Comparison of ENCODE assay signal across 30 cellular contexts in the genomic region with DNA sequence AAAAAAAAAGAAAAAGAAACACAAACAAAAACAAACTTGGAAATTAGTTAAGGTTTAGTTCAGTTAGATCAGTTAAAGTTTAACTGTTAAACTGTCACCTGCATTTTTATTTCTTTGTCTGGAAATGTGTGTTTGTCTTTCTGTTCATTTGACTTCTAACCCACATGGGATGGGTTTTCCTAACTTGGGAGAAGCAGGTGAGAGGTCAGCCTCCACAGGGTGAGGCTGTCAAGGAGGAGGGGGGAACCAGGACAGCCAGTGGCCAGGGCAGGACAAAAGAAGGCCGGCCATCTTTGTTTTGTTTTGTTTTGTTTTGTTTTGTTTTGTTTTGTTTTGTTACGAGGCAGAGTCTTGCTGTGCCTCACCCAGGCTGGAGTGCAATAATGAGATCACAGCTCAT. TPM values are rescaled to one million over a fixed set of nuclear protein-coding genes. Genes with fewer than 3 reads are reported as not detected.
DNase-seq lines count a peak whose midpoint lies in the region; ATAC-seq, FAIRE-seq and TF ChIP-seq lines count a peak whose summit lies in the region.
"Had no signal": no experiment of that assay in that cellular context is flagged by ENCODE, and none has a peak within 500 bp of the region (broad histone marks: within the 10 kb centered on the region; RNA-seq: fewer than 3 reads in every experiment).

No MANE protein-coding gene starts in this region.

- H3K9ac ChIP-seq in GM12878 (ENCODE audit: control insufficient read depth, insufficient read depth, low read length), result no peak overlapping the region
- no peak overlapping the region for H3K9ac ChIP-seq in liver (ENCODE audit: low read depth in 1 of 2, low read length in 2 of 2)
- no peak overlapping the region for H3K9ac ChIP-seq in mammary epithelial cell (ENCODE audit: insufficient read depth, low read length)

- intact Hi-C loops in GM12878 (cut with micrococcal nuclease; ENCODE audit: unreplicated experiment), result no loop called here
- intact Hi-C loops in mammary epithelial cell (cut with micrococcal nuclease), result loop anchor here (5.0 kb wide), 1 partner anchor 257 kb away; no protein-coding TSS in a partner anchor
- intact Hi-C loops in esophagus squamous epithelium (cut with DNase I), result loop anchor here (10.0 kb wide), 1 partner anchor 160 kb away; a partner anchor contains a TSS

- no peak overlapping the region for H3K4me3 ChIP-seq in GM12878
- H3K4me3 ChIP-seq in liver (ENCODE audit: low read depth in 1 of 3, low read length in 3 of 3), result no peak overlapping the region
- no peak overlapping the region for H3K4me3 ChIP-seq in osteoblast (ENCODE audit: insufficient read depth, low read length)
- H3K4me3 ChIP-seq in mammary epithelial cell (replicated peaks in 1 of 3; ENCODE audit: insufficient read depth in 1 of 3, low read depth in 2 of 3, low read length in 3 of 3), result no peak overlapping the region
- H3K4me3 ChIP-seq in esophagus squamous epithelium, result no peak overlapping the region

- no peak for ATAC-seq in GM12878
- ATAC-seq in GM19397 (IDR thresholded peaks at IDR 0.05; ENCODE audit: unreplicated experiment), result no peak
- no peak for ATAC-seq in GM18870 (IDR thresholded peaks at IDR 0.05; ENCODE audit: unreplicated experiment)
- ATAC-seq: T-cell had no signal

- H3K9me3 ChIP-seq in GM12878 (replicated peaks; ENCODE audit: control insufficient read depth, insufficient read depth, low read length) (no peaks in the 10 kb centered on the region), liver (ENCODE audit: control insufficient read depth in 4 of 4, low read length in 3 of 4) (no peaks in the 10 kb centered on the region), osteoblast (ENCODE audit: low read depth, low read length) (no peaks in the 10 kb centered on the region), mammary epithelial cell (replicated peaks; ENCODE audit: insufficient read depth, low read length) (no peaks in the 10 kb centered on the region), esophagus squamous epithelium (no peaks in the 10 kb centered on the region)

- DNase-seq in GM12878 (ENCODE audit: low read depth, low spot score), result no peak
- peak; percentile 17 for DNase-seq in osteoblast (ENCODE audit: insufficient read length, low spot score, missing footprints)
- DNase-seq in mammary epithelial cell, result no peak
- no peak for DNase-seq in esophagus squamous epithelium (lab: John Stamatoyannopoulos, UW)
- DNase-seq: C1 segment of cervical spinal cord; CD4-positive, alpha-beta memory T cell; COR-L47; DMS 273 treated with DMSO at 0.1 percent for 48 hours; DMS79; EL; GDM1; Kasumi-1; MV-4-11; NCI-H1105 treated with DMSO at 0.1 percent for 48 hours; NCI-H2029 treated with DMSO at 0.1 percent for 48 hours; NCI-H2227 treated with DMSO at 0.1 percent for 48 hours; NCI-H526 treated with DMSO at 0.1 percent for 48 hours; RPMI8226; SHP77; T-cell had no signal

- no peaks in the 10 kb centered on the region for H3K27me3 ChIP-seq in GM12878 (replicated peaks in 1 of 2; ENCODE audit: control insufficient read depth in 2 of 2, insufficient read depth in 2 of 2, low read length in 1 of 2)
- no peaks in the 10 kb centered on the region for H3K27me3 ChIP-seq in liver (ENCODE audit: control insufficient read depth in 4 of 4, insufficient read depth in 4 of 4, low read length in 3 of 4)
- no peaks in the 10 kb centered on the region for H3K27me3 ChIP-seq in osteoblast (ENCODE audit: insufficient read depth, low read length)
- no peaks in the 10 kb centered on the region for H3K27me3 ChIP-seq in mammary epithelial cell (ENCODE audit: insufficient read depth, low read length)
- H3K27me3 ChIP-seq in esophagus squamous epithelium, result no peaks in the 10 kb centered on the region

- BruUV-seq in GM12878 (replicated peaks; lab: Mats Ljungman, UMichigan), result no TSS peak
- no TSS peak for BruUV-seq in mammary epithelial cell (replicated peaks; lab: Mats Ljungman, UMichigan)

- H3K4me2 ChIP-seq in GM12878 (ENCODE audit: control insufficient read depth, insufficient read depth), result no peak overlapping the region
- H3K4me2 ChIP-seq in osteoblast (ENCODE audit: insufficient read depth, low read length), result no peak overlapping the region
- no peak overlapping the region for H3K4me2 ChIP-seq in mammary epithelial cell (ENCODE audit: insufficient read depth, low read depth, low read length)

- no peak overlapping the region for H2AFZ ChIP-seq in GM12878 (ENCODE audit: control insufficient read depth, low read depth, low read length)
- H2AFZ ChIP-seq in osteoblast (ENCODE audit: low read length), result no peak overlapping the region
- H2AFZ ChIP-seq in mammary epithelial cell (ENCODE audit: low read depth, low read length), result no peak overlapping the region

- H3K4me1 ChIP-seq in GM12878 (ENCODE audit: control insufficient read depth, insufficient read depth, low read length) (peaks cover 5% of the 10 kb centered on the region; the same call in 1 of the 2 replicates), liver (ENCODE audit: control insufficient read depth in 4 of 4, insufficient read depth in 4 of 4, low read length in 3 of 4) (peaks cover 0 to 2% (median 0%) of the 10 kb centered on the region in 4 donors), osteoblast (ENCODE audit: insufficient read depth, low read length) (no peaks in the 10 kb centered on the region), mammary epithelial cell (ENCODE audit: insufficient read depth, low read length) (no peaks in the 10 kb centered on the region), esophagus squamous epithelium (peaks cover 0 to 9% (median 0%) of the 10 kb centered on the region in 3 donors)

- 20% methylated on average over 2 of the region's 2 CpGs for WGBS in GM12878 (ENCODE audit: insufficient coverage, insufficient replicate concordance, low lambda C conversion rate, missing lambda C conversion rate)
- 79% methylated on average over 2 of the region's 2 CpGs for WGBS in liver
- 100% methylated on average over 1 of the region's 2 CpGs for WGBS in mammary epithelial cell (ENCODE audit: low coverage, missing lambda C conversion rate)
- WGBS in esophagus squamous epithelium, 2 donors, result 69 to 71% methylated on average over 2 of the region's 2 CpGs

- no peak overlapping the region for H3K27ac ChIP-seq in GM12878 (ENCODE audit: control insufficient read depth, insufficient read depth)
- H3K27ac ChIP-seq in liver (ENCODE audit: low read depth in 1 of 2, low read length in 2 of 2), result no peak overlapping the region
- H3K27ac ChIP-seq in osteoblast (ENCODE audit: low read depth, low read length), result no peak overlapping the region
- H3K27ac ChIP-seq in mammary epithelial cell (ENCODE audit: insufficient read depth, low read depth, low read length), result no peak overlapping the region
- no peak overlapping the region for H3K27ac ChIP-seq in esophagus squamous epithelium

- no peak for TF ChIP-seq EP300 in GM12878 (IDR thresholded peaks at IDR 0.05; ENCODE audit: borderline replicate concordance in 1 of 2, control insufficient read depth in 1 of 2, low read depth in 2 of 2, low read length in 2 of 2)

- TF ChIP-seq POLR2A in GM12878 (IDR thresholded peaks at IDR 0.05; ENCODE audit: low read depth, low read length) (no peak), esophagus squamous epithelium (IDR thresholded peaks at IDR 0.05) (no peak)

- H3K79me2 ChIP-seq in GM12878 (ENCODE audit: control insufficient read depth, insufficient read depth, low read length) (no peaks in the 10 kb centered on the region), osteoblast (ENCODE audit: insufficient read depth, low read length) (no peaks in the 10 kb centered on the region), mammary epithelial cell (ENCODE audit: insufficient read depth, low read length) (no peaks in the 10 kb centered on the region)

- H4K20me1 ChIP-seq in GM12878 (ENCODE audit: control insufficient read depth, insufficient read depth) (no peaks in the 10 kb centered on the region), osteoblast (ENCODE audit: insufficient read depth, low read length) (no peaks in the 10 kb centered on the region), mammary epithelial cell (ENCODE audit: insufficient read depth, low read length) (no peaks in the 10 kb centered on the region)

- CTCF ChIA-PET in GM12878 (lab: Yijun Ruan, JAX), result interaction anchor here (1.0 kb wide), 1 partner anchor 102 kb away, joined by 4 read pairs; no protein-coding TSS in a partner anchor
- CTCF ChIA-PET in mammary epithelial cell (lab: Charles Lee; ENCODE audit: low non-redundant PET), result no interaction called here

- no peak for TF ChIP-seq CTCF in GM12878 (IDR thresholded peaks at IDR 0.05 in 2 of 3, conservative IDR thresholded peaks at IDR 0.05 in 1 of 3; ENCODE audit: control insufficient read depth in 2 of 3, extremely low read depth in 1 of 3, insufficient read depth in 1 of 3, low read depth in 3 of 3, low read length in 3 of 3)
- no peak for TF ChIP-seq CTCF in liver (IDR thresholded peaks at IDR 0.05; ENCODE audit: low read depth, low read length, missing input control)
- TF ChIP-seq CTCF in osteoblast (IDR thresholded peaks at IDR 0.05; ENCODE audit: extremely low read depth, low read depth, low read length), result no peak
- TF ChIP-seq CTCF in mammary epithelial cell (conservative IDR thresholded peaks at IDR 0.05 in 1 of 2, IDR thresholded peaks at IDR 0.05 in 1 of 2; ENCODE audit: extremely low read depth in 1 of 2, insufficient read depth in 1 of 2, low read depth in 1 of 2, low read length in 2 of 2), result no peak
- TF ChIP-seq CTCF in esophagus squamous epithelium (IDR thresholded peaks at IDR 0.05), result no peak

- SMC1A ChIA-PET in GM12878 (lab: Charles Lee; ENCODE audit: uncharacterized antibody, unreplicated experiment), result no interaction called here

- in situ Hi-C loops in GM12878 (cut with MboI) (no loop called here), mammary epithelial cell (cut with MboI; ENCODE audit: low sequenced_read_pairs in 2 of 2) (loop anchor here in 1 of 2 donors (10.0 kb wide), 1 partner anchor 170 kb away; no protein-coding TSS in a partner anchor)

- POLR2A ChIA-PET in GM12878 (lab: Charles Lee), result no interaction called here

- dilution Hi-C loops in mammary epithelial cell (cut with HindIII; ENCODE audit: low sequenced_read_pairs), result no loop called here

- RAD21 ChIA-PET in GM12878 (lab: Charles Lee; ENCODE audit: unreplicated experiment), result no interaction called here

- FAIRE-seq in GM12878 (lab: Jason Lieb, UNC), result no peak
- FAIRE-seq: GM12891 had no signal

- TF ChIP-seq RAD21 in GM12878 (IDR thresholded peaks at IDR 0.05; ENCODE audit: insufficient read depth, low read depth, low read length) (no peak), liver (IDR thresholded peaks at IDR 0.05) (no peak)

- H3K36me3 ChIP-seq in GM12878 (ENCODE audit: control insufficient read depth in 2 of 2, insufficient read depth in 2 of 2, low read length in 1 of 2) (no peaks in the 10 kb centered on the region), liver (ENCODE audit: control insufficient read depth in 4 of 4, insufficient read depth in 3 of 4, low read depth in 1 of 4, low read length in 3 of 4) (no peaks in the 10 kb centered on the region), osteoblast (ENCODE audit: insufficient read depth, low read length) (no peaks in the 10 kb centered on the region), mammary epithelial cell (ENCODE audit: insufficient read depth, low read length) (no peaks in the 10 kb centered on the region), esophagus squamous epithelium (no peaks in the 10 kb centered on the region)

RNA-seq across cellular contexts. Expression of a gene that starts 13.4 kb away (rescaled TPM):
- total RNA-seq in GM12878 (2013; cell fraction: nucleolus; rRNA removed), result 6.9 and 8.0 TPM in 2 replicates
- 28.6 and 32.6 TPM in 2 replicates for total RNA-seq in GM12878 (2014; rRNA removed)
- 8.9 and 9.3 TPM in 2 replicates for total RNA-seq in GM12878 (2014; rRNA removed; fragmentation: Illumina TruSeq; extraction: Trizol)
- total RNA-seq in GM12878 (2021), result 21.8 and 22.8 TPM in 2 replicates
- polyA plus RNA-seq in GM12878 (2011; ENCODE audit: low read depth), result 4.3 TPM
- polyA plus RNA-seq in GM12878 (2011; rRNA removed), result 4.0 and 10.8 TPM in 2 replicates
- polyA plus RNA-seq in GM12878 (2011; cell fraction: cytosol; rRNA removed), result 15.6 and 21.1 TPM in 2 replicates
- 22.0 and 24.7 TPM in 2 replicates for polyA plus RNA-seq in GM12878 (2011; cell fraction: nucleus; rRNA removed)
- 13.1 and 13.3 TPM in 2 replicates for polyA plus RNA-seq in GM12878 (2012)
- polyA plus RNA-seq in GM12878 (2014; fragmentation: Illumina TruSeq; extraction: Trizol), result 1.7 and 7.2 TPM in 2 replicates
- polyA plus RNA-seq in GM12878 (2014; fragmentation: Nextera tagmentation; extraction: Ambion mirVana), result 1 to 10 TPM in 1 of 2 experiments, under 1 TPM in 1; 0.95 to 2.4 TPM
- polyA plus RNA-seq in GM12878 (2014; rRNA removed), result 19.9 and 20.8 TPM in 2 replicates
- polyA plus RNA-seq in GM12878 (2016; fragmentation: Nextera tagmentation; extraction: Ambion mirVana), result 10 to 100 TPM; 29.9 to 34.3 TPM
- polyA minus RNA-seq in GM12878 (2011; rRNA and poly(A)+ RNA removed), result 7.3 and 14.1 TPM in 2 replicates
- 8.1 and 8.8 TPM in 2 replicates for polyA minus RNA-seq in GM12878 (2011; cell fraction: cytosol; rRNA and poly(A)+ RNA removed)
- polyA minus RNA-seq in GM12878 (2011; cell fraction: nucleus; rRNA and poly(A)+ RNA removed), result 5.7 and 6.0 TPM in 2 replicates
- total RNA-seq in liver, result 10 to 100 TPM; 27.7 to 31.8 TPM
- polyA plus RNA-seq in liver, result 10 to 100 TPM; 20.7 to 32.6 TPM
- 25.9 and 26.8 TPM in 2 replicates for total RNA-seq in osteoblast
- 10 to 100 TPM; 17.3 to 22.4 TPM for total RNA-seq in mammary epithelial cell
- 13.6 TPM for polyA plus RNA-seq in mammary epithelial cell
- polyA minus RNA-seq in mammary epithelial cell, result 6.3 TPM
- total RNA-seq in esophagus squamous epithelium, result 10 to 100 TPM; 14.3 to 22.5 (median 20.7) TPM

RNA-seq across cellular contexts. Expression of a gene that starts 28.8 kb away (rescaled TPM):
- total RNA-seq in GM12878 (2013; cell fraction: nucleolus; rRNA removed), result 0.96 TPM in 1 of 2 replicates, not detected in the other
- total RNA-seq in GM12878 (2014; rRNA removed) (not detected in 2 replicates), GM12878 (2014; rRNA removed; fragmentation: Illumina TruSeq; extraction: Trizol) (not detected in 2 replicates), GM12878 (2021) (not detected in 2 replicates), liver (not detected), osteoblast (not detected in 2 replicates), mammary epithelial cell (not detected), esophagus squamous epithelium (not detected)
- not detected for polyA plus RNA-seq in GM12878 (2011; ENCODE audit: low read depth)
- polyA plus RNA-seq in GM12878 (2011; rRNA removed) (not detected in 2 replicates), GM12878 (2014; fragmentation: Illumina TruSeq; extraction: Trizol) (not detected in 2 replicates), GM12878 (2014; fragmentation: Nextera tagmentation; extraction: Ambion mirVana) (not detected), GM12878 (2014; rRNA removed) (not detected in 2 replicates), GM12878 (2016; fragmentation: Nextera tagmentation; extraction: Ambion mirVana) (not detected), liver (not detected), mammary epithelial cell (not detected)
- polyA plus RNA-seq in GM12878 (2011; cell fraction: cytosol; rRNA removed), result not detected in 2 replicates
- polyA plus RNA-seq in GM12878 (2011; cell fraction: nucleus; rRNA removed), result 0.13 and 0.19 TPM in 2 replicates
- not detected in 2 replicates for polyA plus RNA-seq in GM12878 (2012)
- polyA minus RNA-seq in GM12878 (2011; rRNA and poly(A)+ RNA removed), result 0.26 TPM in 1 of 2 replicates, not detected in the other
- polyA minus RNA-seq in GM12878 (2011; cell fraction: cytosol; rRNA and poly(A)+ RNA removed), result not detected in 2 replicates
- polyA minus RNA-seq in GM12878 (2011; cell fraction: nucleus; rRNA and poly(A)+ RNA removed), result not detected in 2 replicates
- not detected for polyA minus RNA-seq in mammary epithelial cell
- total RNA-seq: A673; CD4-positive, alpha-beta memory T cell; H4; HT-29; M059J; NCI-H460; SK-MEL-5; T-cell had no signal
- polyA plus RNA-seq: CD4-positive, alpha-beta memory T cell had no signal

RNA-seq across cellular contexts. Expression of a gene that starts 49.8 kb away (rescaled TPM):
- total RNA-seq in GM12878 (2013; cell fraction: nucleolus; rRNA removed), result 22.8 and 27.3 TPM in 2 replicates
- total RNA-seq in GM12878 (2014; rRNA removed) (19.0 and 19.1 TPM in 2 replicates), GM12878 (2014; rRNA removed; fragmentation: Illumina TruSeq; extraction: Trizol) (12.6 and 13.4 TPM in 2 replicates), GM12878 (2021) (15.8 and 18.3 TPM in 2 replicates), liver (10 to 100 TPM; 13.7 to 25.5 TPM), osteoblast (20.6 and 23.9 TPM in 2 replicates), mammary epithelial cell (10 to 100 TPM; 20.3 to 20.5 TPM), esophagus squamous epithelium (10 to 100 TPM; 24.6 to 38.1 (median 29.5) TPM)
- 5.8 TPM for polyA plus RNA-seq in GM12878 (2011; ENCODE audit: low read depth)
- polyA plus RNA-seq in GM12878 (2011; rRNA removed) (7.5 and 13.7 TPM in 2 replicates), GM12878 (2014; fragmentation: Illumina TruSeq; extraction: Trizol) (10.1 and 13.9 TPM in 2 replicates), GM12878 (2014; fragmentation: Nextera tagmentation; extraction: Ambion mirVana) (1 to 10 TPM; 5.8 to 9.7 TPM), GM12878 (2014; rRNA removed) (21.7 and 22.0 TPM in 2 replicates), GM12878 (2016; fragmentation: Nextera tagmentation; extraction: Ambion mirVana) (10 to 100 TPM; 25.3 to 31.6 TPM), liver (10 to 100 TPM; 10.7 to 11.3 TPM), mammary epithelial cell (22.3 TPM)
- 15.4 and 25.6 TPM in 2 replicates for polyA plus RNA-seq in GM12878 (2011; cell fraction: cytosol; rRNA removed)
- polyA plus RNA-seq in GM12878 (2011; cell fraction: nucleus; rRNA removed), result 36.5 and 41.5 TPM in 2 replicates
- polyA plus RNA-seq in GM12878 (2012), result 8.3 and 9.9 TPM in 2 replicates
- 10.0 and 26.6 TPM in 2 replicates for polyA minus RNA-seq in GM12878 (2011; rRNA and poly(A)+ RNA removed)
- polyA minus RNA-seq in GM12878 (2011; cell fraction: cytosol; rRNA and poly(A)+ RNA removed), result 10.2 and 13.5 TPM in 2 replicates
- 6.9 and 13.8 TPM in 2 replicates for polyA minus RNA-seq in GM12878 (2011; cell fraction: nucleus; rRNA and poly(A)+ RNA removed)
- polyA minus RNA-seq in mammary epithelial cell, result 21.3 TPM

RNA-seq across cellular contexts. Expression of a gene that starts 54.8 kb away (rescaled TPM):
- 152 and 153 TPM in 2 replicates for total RNA-seq in GM12878 (2013; cell fraction: nucleolus; rRNA removed)
- 624 and 646 TPM in 2 replicates for total RNA-seq in GM12878 (2014; rRNA removed)
- 493 and 525 TPM in 2 replicates for total RNA-seq in GM12878 (2014; rRNA removed; fragmentation: Illumina TruSeq; extraction: Trizol)
- total RNA-seq in GM12878 (2021), result 593 and 613 TPM in 2 replicates
- polyA plus RNA-seq in GM12878 (2011; ENCODE audit: low read depth), result 933 TPM
- 1,037 and 1,269 TPM in 2 replicates for polyA plus RNA-seq in GM12878 (2011; rRNA removed)
- polyA plus RNA-seq in GM12878 (2011; cell fraction: cytosol; rRNA removed), result 868 and 904 TPM in 2 replicates
- polyA plus RNA-seq in GM12878 (2011; cell fraction: nucleus; rRNA removed), result 244 and 332 TPM in 2 replicates
- polyA plus RNA-seq in GM12878 (2012), result 1,002 and 1,217 TPM in 2 replicates
- 783 and 881 TPM in 2 replicates for polyA plus RNA-seq in GM12878 (2014; fragmentation: Illumina TruSeq; extraction: Trizol)
- 100 to 1,000 TPM; 521 to 732 TPM for polyA plus RNA-seq in GM12878 (2014; fragmentation: Nextera tagmentation; extraction: Ambion mirVana)
- 613 and 643 TPM in 2 replicates for polyA plus RNA-seq in GM12878 (2014; rRNA removed)
- 100 to 1,000 TPM; 294 to 302 TPM for polyA plus RNA-seq in GM12878 (2016; fragmentation: Nextera tagmentation; extraction: Ambion mirVana)
- 1,170 and 1,376 TPM in 2 replicates for polyA minus RNA-seq in GM12878 (2011; rRNA and poly(A)+ RNA removed)
- polyA minus RNA-seq in GM12878 (2011; cell fraction: cytosol; rRNA and poly(A)+ RNA removed), result 183 and 194 TPM in 2 replicates
- polyA minus RNA-seq in GM12878 (2011; cell fraction: nucleus; rRNA and poly(A)+ RNA removed), result 89.0 and 104 TPM in 2 replicates
- 100 to 1,000 TPM; 103 to 217 TPM for total RNA-seq in liver
- polyA plus RNA-seq in liver, result 100 to 1,000 TPM; 104 to 117 TPM
- total RNA-seq in osteoblast, result 280 and 330 TPM in 2 replicates
- 100 to 1,000 TPM; 350 to 368 TPM for total RNA-seq in mammary epithelial cell
- polyA plus RNA-seq in mammary epithelial cell, result 693 TPM
- 476 TPM for polyA minus RNA-seq in mammary epithelial cell
- total RNA-seq in esophagus squamous epithelium, result 100 to 1,000 TPM; 192 to 499 (median 281) TPM
